8 cellular contexts compared by ENCODE assay signal in genomic region chr14:50542941-50543418, GRCh38. TPM values are rescaled to one million over a fixed set of nuclear protein-coding genes. Genes with fewer than 3 reads are reported as not detected.
DNase-seq lines count a peak whose midpoint lies in the region; ATAC-seq lines count a peak whose summit lies in the region.

No MANE protein-coding gene starts in this region.

- ATAC-seq in GM21423 (IDR thresholded peaks at IDR 0.05; ENCODE audit: unreplicated experiment) (peak; percentile 62), HG02571 (IDR thresholded peaks at IDR 0.05; ENCODE audit: unreplicated experiment) (no peak)

- DNase-seq in DMS79 treated with DMSO at 0.1 percent for 48 hours (lab: John Stamatoyannopoulos, UW) (peak; percentile 38), NCI-H1105 treated with DMSO at 0.1 percent for 48 hours (lab: John Stamatoyannopoulos, UW) (peak; percentile 83), SK-N-DZ (ENCODE audit: low spot score) (peak; percentile 83), dedifferentiated amniotic fluid mesenchymal stem cell (ENCODE audit: extremely low spot score) (peak; percentile 54), midbrain (lab: John Stamatoyannopoulos, UW) (peak; percentile 25), NCI-H1048 (lab: John Stamatoyannopoulos, UW) (no peak)

RNA-seq across cellular contexts. Expression of gene MAP4K5, which starts 10.6 kb away (rescaled TPM):
- 77.9 and 92.5 TPM in 2 replicates for polyA plus RNA-seq in SK-N-DZ (2014; cell fraction: cytosol; rRNA removed)
- 157 and 213 TPM in 2 replicates for polyA plus RNA-seq in SK-N-DZ (2014; cell fraction: nucleus; rRNA removed)

RNA-seq across cellular contexts. Expression of gene ATL1, which starts 17.0 kb away (rescaled TPM):
- 16.0 and 20.2 TPM in 2 replicates for polyA plus RNA-seq in SK-N-DZ (2014; cell fraction: cytosol; rRNA removed)
- 9.1 and 15.1 TPM in 2 replicates for polyA plus RNA-seq in SK-N-DZ (2014; cell fraction: nucleus; rRNA removed)
